ENCODE assay signal across 8 cellular contexts in the genomic region with DNA sequence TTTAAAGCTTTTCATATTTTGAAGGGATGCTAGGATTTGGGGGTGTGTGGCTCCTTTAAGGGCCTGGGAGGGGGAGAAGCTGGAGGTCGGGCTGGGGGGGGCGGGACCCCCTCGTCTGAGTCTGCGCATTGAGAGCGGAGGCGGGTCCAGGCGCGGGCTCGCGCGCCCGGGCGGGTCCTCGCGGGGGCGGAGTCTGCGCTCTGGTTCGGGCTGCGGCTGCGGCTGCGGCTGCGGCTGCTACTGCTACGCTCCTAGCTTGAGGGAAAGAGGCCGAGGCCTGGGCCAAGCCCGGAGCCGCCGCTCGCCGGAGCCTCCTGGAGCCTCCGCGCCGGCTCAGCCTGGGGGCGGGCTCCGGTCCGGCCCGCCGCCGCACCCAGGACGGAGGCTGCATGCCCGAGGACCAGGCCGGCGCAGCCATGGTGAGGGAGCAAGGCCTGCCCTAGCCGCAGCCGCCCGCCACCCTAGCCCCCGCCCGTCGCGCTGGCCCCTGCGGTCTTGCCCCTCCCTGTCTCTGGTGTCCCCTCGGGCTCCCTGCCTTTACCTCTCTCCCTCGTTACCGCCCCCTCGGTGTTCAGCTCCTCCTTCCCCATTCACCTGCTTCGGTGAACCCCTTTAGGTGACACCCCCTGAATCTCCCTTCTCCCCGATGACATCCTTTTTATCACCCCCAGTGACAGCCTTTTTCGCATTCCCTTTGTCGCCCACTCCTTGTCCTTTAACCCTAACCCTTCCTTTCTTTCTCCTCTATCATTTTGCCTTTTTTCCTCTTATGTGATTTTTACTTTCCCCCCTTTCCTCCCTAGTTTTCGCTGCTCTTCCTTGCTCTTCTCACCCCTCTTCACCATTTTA. TPM values are rescaled to one million over a fixed set of nuclear protein-coding genes. Genes with fewer than 3 reads are reported as not detected.
DNase-seq lines count a peak whose midpoint lies in the region; ATAC-seq and TF ChIP-seq lines count a peak whose summit lies in the region.

Gene ZYG11B (plus strand): TSS at position 189 of the 849 bp plus-strand sequence. CDS start 201 bp downstream, at position 390.

- no peaks in the 10 kb centered on the region for H3K27me3 Mint-ChIP-seq in activated T-helper 17 cell treated with anti-CD3 and anti-CD28 coated beads, Interleukin-2, amount 50 U/mL, for 72 hours
- H3K27me3 Mint-ChIP-seq in natural killer cell (ENCODE audit: low read depth in 2 of 2), result peaks cover 0 to 10% of the 10 kb centered on the region in 2 donors

- peaks cover 14% of the 10 kb centered on the region for H3K4me1 Mint-ChIP-seq in activated T-helper 17 cell treated with anti-CD3 and anti-CD28 coated beads, Interleukin-2, amount 50 U/mL, for 72 hours
- H3K4me1 Mint-ChIP-seq in natural killer cell, result peaks cover 23 to 29% of the 10 kb centered on the region in 2 donors

- peak within 1 kb of the TSS; percentile 91 for H3K4me3 ChIP-seq in fibroblast of mammary gland (ENCODE audit: control insufficient read depth, low read depth, low read length)

- peak within 1 kb of the TSS; percentile 87 for H3K27ac Mint-ChIP-seq in activated T-helper 17 cell treated with anti-CD3 and anti-CD28 coated beads, Interleukin-2, amount 50 U/mL, for 72 hours
- peak within 1 kb of the TSS; percentile 14 to 93 for H3K27ac Mint-ChIP-seq in natural killer cell

- H3K9me3 Mint-ChIP-seq in activated T-helper 17 cell treated with anti-CD3 and anti-CD28 coated beads, Interleukin-2, amount 50 U/mL, for 72 hours, result no peaks in the 10 kb centered on the region
- no peaks in the 10 kb centered on the region for H3K9me3 Mint-ChIP-seq in natural killer cell

- TF ChIP-seq CTCF in RWPE1 (conservative IDR thresholded peaks at IDR 0.05; ENCODE audit: low read depth) (no peak), fibroblast of mammary gland (conservative IDR thresholded peaks at IDR 0.05; ENCODE audit: control insufficient read depth, insufficient read depth, low read depth, low read length) (no peak), natural killer cell (IDR thresholded peaks at IDR 0.05) (no peak)

- intact Hi-C loops in natural killer cell (cut with micrococcal nuclease), result loop anchor here (1.0 to 5.0 kb wide), 3 partner anchors 174 to 360 kb away; partner anchors contain the start of genes CC2D1B, ORC1, PRPF38A and TUT4

- peak within 1 kb of the TSS; percentile 83 for H3K27ac ChIP-seq in RWPE1

- H3K36me3 Mint-ChIP-seq in activated T-helper 17 cell treated with anti-CD3 and anti-CD28 coated beads, Interleukin-2, amount 50 U/mL, for 72 hours (ENCODE audit: low read depth), result no peaks in the 10 kb centered on the region
- H3K36me3 Mint-ChIP-seq in natural killer cell, result no peaks in the 10 kb centered on the region

- DNase-seq in Daoy (ENCODE audit: low read depth) (peak; percentile 93), H4 (ENCODE audit: low spot score) (peak; percentile 75), LoVo (ENCODE audit: low spot score) (peak; percentile 88), RWPE1 (ENCODE audit: low spot score) (peak; percentile 99), fibroblast of mammary gland (ENCODE audit: low read depth) (peak; percentile 72), natural killer cell (peak; percentile 89)
- peak; percentile 87 for DNase-seq in stimulated activated naive CD4-positive, alpha-beta T cell treated with Interleukin-2 at 50 U/mL for 16 hours (lab: John Stamatoyannopoulos, UW)

- POLR2A ChIA-PET in RWPE1 (lab: Yijun Ruan, JAX; ENCODE audit: low non-redundant PET), result no interaction called here

- peak; percentile 93 for ATAC-seq in activated T-helper 17 cell treated with anti-CD3 and anti-CD28 coated beads, Interleukin-2, amount 50 U/mL, for 72 hours (replicated peaks)
- peak; percentile 93 to 96 (median 95) for ATAC-seq in natural killer cell

- peak within 1 kb of the TSS; percentile 91 for H3K4me3 Mint-ChIP-seq in activated T-helper 17 cell treated with anti-CD3 and anti-CD28 coated beads, Interleukin-2, amount 50 U/mL, for 72 hours
- H3K4me3 Mint-ChIP-seq in natural killer cell, result peak within 1 kb of the TSS; percentile 89

- CTCF ChIA-PET in RWPE1 (lab: Yijun Ruan, JAX), result interaction anchor here (0.5 to 0.6 kb wide), 2 partner anchors 15 to 46 kb away, joined by 3 to 7 read pairs; no protein-coding TSS in a partner anchor

RNA-seq across cellular contexts. Expression of gene ZYG11B, which starts in this region (rescaled TPM):
- 14.2 and 16.2 TPM in 2 replicates for total RNA-seq in Daoy (2014; rRNA removed; shearing (Covaris generic))
- total RNA-seq in H4 (2014; rRNA removed; shearing (Covaris generic)), result 23.9 and 24.9 TPM in 2 replicates
- 10 to 100 TPM; 10.0 to 12.7 TPM for total RNA-seq in activated T-helper 17 cell treated with anti-CD3 and anti-CD28 coated beads, Interleukin-2, amount 50 U/mL, for 72 hours
- total RNA-seq in natural killer cell, result 10 to 100 TPM in 2 of 3 donors, 1 to 10 TPM in 1; 7.4 to 11.8 (median 10.7) TPM

Comparison
In these comparisons a context has a peak if more than half of its experiments do, and no peak if none do; other contexts are left out.
1. Peak in every context shown above with its lines: DNase-seq, ATAC-seq, H3K4me3 ChIP-seq and H3K27ac ChIP-seq.